In genomic region chr19:17073869-17074627, GRCh38 we compare ENCODE assay signal across 8 cellular contexts. TPM values are rescaled to one million over a fixed set of nuclear protein-coding genes. Genes with fewer than 3 reads are reported as not detected.
A peak's percentile ranks its signal among the peaks of the same experiment; 100 is the strongest.
DNase-seq lines count a peak whose midpoint lies in the region; ATAC-seq and TF ChIP-seq lines count a peak whose summit lies in the region.

No MANE protein-coding gene starts in this region.

- H3K27ac ChIP-seq in 22Rv1 (peak overlapping the region; percentile 77), esophagus (ENCODE audit: low read depth in 2 of 2, low read length in 1 of 2) (no peak overlapping the region), psoas muscle (peak overlapping the region; percentile 81)

- in situ Hi-C loops in G401 (cut with HindIII; ENCODE audit: low sequenced_read_pairs), result no loop called here

- WGBS in esophagus, 2 donors, result 41 to 42% methylated on average over 18 of the region's 18 CpGs
- WGBS in psoas muscle, 3 donors, result 43 to 52% (median 48%) methylated on average over 18 of the region's 18 CpGs

- peak; percentile 66 for DNase-seq in RKO (ENCODE audit: low spot score)
- DNase-seq in psoas muscle, result no peak
- no peak for DNase-seq in G401 (ENCODE audit: low spot score)
- no peak for DNase-seq in HPDE6-E6E7 (ENCODE audit: extremely low spot score)
- no peak for DNase-seq in activated CD4-positive, CD25-positive, alpha-beta regulatory T cell (lab: John Stamatoyannopoulos, UW)

- ATAC-seq in GM18907 (IDR thresholded peaks at IDR 0.05; ENCODE audit: unreplicated experiment), result peak; percentile 5
- ATAC-seq in psoas muscle, result no peak

- TF ChIP-seq CTCF in 22Rv1 (IDR thresholded peaks at IDR 0.05) (no peak), psoas muscle (IDR thresholded peaks at IDR 0.05) (no peak)

- H3K9me3 ChIP-seq in esophagus (ENCODE audit: control insufficient read depth in 2 of 2, insufficient read depth in 1 of 2, low read depth in 1 of 2, low read length in 1 of 2), result no peaks in the 10 kb centered on the region
- H3K9me3 ChIP-seq in psoas muscle, result no peaks in the 10 kb centered on the region

- H3K36me3 ChIP-seq in esophagus (ENCODE audit: control insufficient read depth in 2 of 2, insufficient read depth in 2 of 2, low read length in 1 of 2) (peaks cover 0 to 10% of the 10 kb centered on the region in 2 donors), psoas muscle (ENCODE audit: insufficient read depth in 1 of 2, low read depth in 1 of 2) (peaks cover 0 to 24% of the 10 kb centered on the region in 2 donors)

- H3K27me3 ChIP-seq in esophagus (ENCODE audit: control insufficient read depth in 1 of 2, insufficient read depth in 2 of 2, low read length in 2 of 2), result no peaks in the 10 kb centered on the region
- H3K27me3 ChIP-seq in psoas muscle (ENCODE audit: insufficient read depth in 3 of 3, low read length in 2 of 3), result no peaks in the 10 kb centered on the region

- H3K4me1 ChIP-seq in esophagus (ENCODE audit: control insufficient read depth in 2 of 2, insufficient read depth in 2 of 2, low read length in 1 of 2) (peaks cover 4 to 12% of the 10 kb centered on the region in 2 donors), psoas muscle (peaks cover 12% of the 10 kb centered on the region)

- intact Hi-C loops in psoas muscle (cut with DNase I), result no loop called here

- H3K4me3 ChIP-seq in esophagus (ENCODE audit: low read depth in 1 of 2, low read length in 2 of 2) (peak overlapping the region; percentile 82 to 94), psoas muscle (peak overlapping the region; percentile 91)

RNA-seq across cellular contexts. Expression of gene HAUS8, which starts 1.2 kb away (rescaled TPM):
- 1 to 10 TPM; 7.8 to 9.3 TPM for polyA plus RNA-seq in esophagus
- total RNA-seq in psoas muscle, result 1 to 10 TPM; 1.8 to 5.9 (median 3.6) TPM
- polyA plus RNA-seq in psoas muscle, result 1 to 10 TPM; 4.2 to 5.7 (median 5.0) TPM
- 8.9 and 16.1 TPM in 2 replicates for total RNA-seq in G401 (2014; rRNA removed; shearing (Covaris generic))

RNA-seq across cellular contexts. Expression of gene MYO9B, which starts 1.5 kb away (rescaled TPM):
- polyA plus RNA-seq in esophagus, result 10 to 100 TPM; 24.2 to 41.2 TPM
- 10 to 100 TPM; 13.8 to 16.4 (median 14.5) TPM for total RNA-seq in psoas muscle
- 10 to 100 TPM in 2 of 3 donors, 1 to 10 TPM in 1; 9.0 to 23.7 (median 18.9) TPM for polyA plus RNA-seq in psoas muscle
- total RNA-seq in G401 (2014; rRNA removed; shearing (Covaris generic)), result 22.0 and 24.4 TPM in 2 replicates

RNA-seq across cellular contexts. Expression of gene CPAMD8, which starts 47.4 kb away (rescaled TPM):
- polyA plus RNA-seq in esophagus (1 to 10 TPM; 1.0 to 1.9 TPM), psoas muscle (1 to 10 TPM; 4.5 to 9.8 (median 9.0) TPM)
- total RNA-seq in psoas muscle, result 1 to 10 TPM; 3.2 to 9.9 (median 8.0) TPM
- total RNA-seq in G401 (2014; rRNA removed; shearing (Covaris generic)), result 7.8 and 19.8 TPM in 2 replicates

Comparison
In these comparisons a context has a peak if more than half of its experiments do, and no peak if none do; other contexts are left out.
1. H3K27ac ChIP-seq: peak in 22Rv1 (single experiment) and psoas muscle (single experiment); none in esophagus (0 of 2).